ENCODE assay signal across 8 cellular contexts in genomic region chr6:152983637-152984386, GRCh38. TPM values are rescaled to one million over a fixed set of nuclear protein-coding genes. Genes with fewer than 3 reads are reported as not detected.
DNase-seq lines count a peak whose midpoint lies in the region; ATAC-seq and TF ChIP-seq lines count a peak whose summit lies in the region.

No MANE protein-coding gene starts in this region.

- peak overlapping the region; percentile 93 for H3K4me2 ChIP-seq in Loucy (ENCODE audit: low read depth, low read length, poor library complexity, severe bottlenecking)

- H3K27me3 Mint-ChIP-seq in T-helper 1 cell treated with Interleukin-12 subunit alpha and Interleukin-12 subunit beta and Interleukin-4 antibody, amounts not matched to agents 30 μg/mL and 1 μg/mL, for 36 hours (ENCODE audit: low read depth) = no peaks in the 10 kb centered on the region
- H3K27me3 Mint-ChIP-seq in progenitor cell of endocrine pancreas = no peaks in the 10 kb centered on the region

- peak; percentile 41 for ATAC-seq in left ventricle myocardium superior

- H3K4me3 ChIP-seq in Loucy (ENCODE audit: low read length, poor library complexity, severe bottlenecking) = peak overlapping the region; percentile 100
- H3K4me3 ChIP-seq in urinary bladder (ENCODE audit: low read depth, low read length) = peak overlapping the region; percentile 60

- H3K9ac ChIP-seq in ES-I3 (ENCODE audit: low read depth, low read length) = peak overlapping the region; percentile 99
- peak overlapping the region; percentile 100 for H3K9ac ChIP-seq in Loucy (ENCODE audit: low read depth, low read length, poor library complexity, severe bottlenecking)

- peak overlapping the region; percentile 66 for H3K27ac ChIP-seq in urinary bladder (ENCODE audit: low read depth)

- H3K27ac Mint-ChIP-seq in T-helper 1 cell treated with Interleukin-12 subunit alpha and Interleukin-12 subunit beta and Interleukin-4 antibody, amounts not matched to agents 30 μg/mL and 1 μg/mL, for 36 hours = peak overlapping the region; percentile 100
- peak overlapping the region; percentile 99 for H3K27ac Mint-ChIP-seq in progenitor cell of endocrine pancreas

- H3K36me3 Mint-ChIP-seq in T-helper 1 cell treated with Interleukin-12 subunit alpha and Interleukin-12 subunit beta and Interleukin-4 antibody, amounts not matched to agents 30 μg/mL and 1 μg/mL, for 36 hours (ENCODE audit: low read depth) = peaks cover 27% of the 10 kb centered on the region
- peaks cover 4% of the 10 kb centered on the region for H3K36me3 Mint-ChIP-seq in progenitor cell of endocrine pancreas (ENCODE audit: insufficient read depth)

- H3K79me2 ChIP-seq in Loucy (ENCODE audit: insufficient read depth, low read length) = peaks cover 79% of the 10 kb centered on the region

- H3K27me3 ChIP-seq in Loucy (ENCODE audit: insufficient read depth, low read length, poor library complexity, severe bottlenecking) = peaks cover 3% of the 10 kb centered on the region

- no peaks in the 10 kb centered on the region for H3F3A ChIP-seq in Loucy (ENCODE audit: low read depth)

- peak; percentile 45 for DNase-seq in H4 (ENCODE audit: low spot score)
- DNase-seq in amniotic stem cell (lab: John Stamatoyannopoulos, UW) = peak; percentile 83
- DNase-seq in left ventricle myocardium superior = peak; percentile 85
- peak; percentile 97 for DNase-seq in progenitor cell of endocrine pancreas (ENCODE audit: low spot score, unreplicated experiment)

- H3K9me2 ChIP-seq in Loucy (replicated peaks; ENCODE audit: low read depth, low read length) = no peaks in the 10 kb centered on the region

- no peaks in the 10 kb centered on the region; the same call in 1 of the 2 replicates for H3K36me3 ChIP-seq in ES-I3 (ENCODE audit: insufficient read depth, low read length)
- H3K36me3 ChIP-seq in Loucy (ENCODE audit: insufficient read depth, low read length) = peaks cover 3% of the 10 kb centered on the region; the same call in 1 of the 2 replicates
- H3K36me3 ChIP-seq in urinary bladder (ENCODE audit: insufficient read depth) = no peaks in the 10 kb centered on the region

- peak overlapping the region; percentile 77 for H2AFZ ChIP-seq in Loucy (ENCODE audit: low read length)

- H3K4me1 Mint-ChIP-seq in T-helper 1 cell treated with Interleukin-12 subunit alpha and Interleukin-12 subunit beta and Interleukin-4 antibody, amounts not matched to agents 30 μg/mL and 1 μg/mL, for 36 hours (ENCODE audit: low read depth) = peaks cover 32% of the 10 kb centered on the region
- peaks cover 28% of the 10 kb centered on the region for H3K4me1 Mint-ChIP-seq in progenitor cell of endocrine pancreas (ENCODE audit: low read depth)

- peaks cover 55% of the 10 kb centered on the region for H4K20me1 ChIP-seq in Loucy (ENCODE audit: insufficient read depth, low read length, poor library complexity, severe bottlenecking)

- TF ChIP-seq CTCF in Loucy (conservative IDR thresholded peaks at IDR 0.05; ENCODE audit: low read length) (no peak), progenitor cell of endocrine pancreas (IDR thresholded peaks at IDR 0.05; ENCODE audit: unreplicated experiment) (no peak)

- H3K4me1 ChIP-seq in ES-I3 (ENCODE audit: insufficient read depth, low read length) (peaks cover 9% of the 10 kb centered on the region), Loucy (ENCODE audit: insufficient read depth, low read length, poor library complexity, severe bottlenecking) (peaks cover 46% of the 10 kb centered on the region), urinary bladder (ENCODE audit: insufficient read depth) (no peaks in the 10 kb centered on the region)

- peak overlapping the region; percentile 99 for H3K4me3 Mint-ChIP-seq in T-helper 1 cell treated with Interleukin-12 subunit alpha and Interleukin-12 subunit beta and Interleukin-4 antibody, amounts not matched to agents 30 μg/mL and 1 μg/mL, for 36 hours
- H3K4me3 Mint-ChIP-seq in progenitor cell of endocrine pancreas (ENCODE audit: low read depth) = peak overlapping the region; percentile 100

- no peaks in the 10 kb centered on the region for H3K9me3 ChIP-seq in ES-I3 (ENCODE audit: control insufficient read depth, insufficient read depth, low read length)
- H3K9me3 ChIP-seq in Loucy (ENCODE audit: insufficient read depth, low read depth, low read length) = no peaks in the 10 kb centered on the region

- intact Hi-C loops in left ventricle myocardium superior (cut with micrococcal nuclease) = no loop called here

- under 1% methylated on average over 36 of the region's 36 CpGs for whole genome bisulfite sequencing in urinary bladder

- no peaks in the 10 kb centered on the region for H3K9me3 Mint-ChIP-seq in T-helper 1 cell treated with Interleukin-12 subunit alpha and Interleukin-12 subunit beta and Interleukin-4 antibody, amounts not matched to agents 30 μg/mL and 1 μg/mL, for 36 hours
- H3K9me3 Mint-ChIP-seq in progenitor cell of endocrine pancreas (ENCODE audit: low read depth) = no peaks in the 10 kb centered on the region

RNA-seq across cellular contexts. Expression of gene FBXO5, which starts 1.0 kb away (rescaled TPM):
- total RNA-seq in H4 (2014; rRNA removed; shearing (Covaris generic)) = 22.1 and 27.8 TPM in 2 replicates
- total RNA-seq in left ventricle myocardium superior (2.4 TPM), progenitor cell of endocrine pancreas (20.9 and 21.8 TPM in 2 replicates), urinary bladder (24.1 TPM)
- polyA plus RNA-seq in urinary bladder = 3.3 TPM

RNA-seq across cellular contexts. Expression of gene MTRF1L, which starts 18.7 kb away (rescaled TPM):
- total RNA-seq in H4 (2014; rRNA removed; shearing (Covaris generic)) = 7.9 and 11.3 TPM in 2 replicates
- total RNA-seq in left ventricle myocardium superior = 30.2 TPM
- total RNA-seq in progenitor cell of endocrine pancreas = 17.5 and 18.4 TPM in 2 replicates
- total RNA-seq in urinary bladder = 19.7 TPM
- polyA plus RNA-seq in urinary bladder = 13.0 TPM

Comparison
In these comparisons a context has a peak if more than half of its experiments do, and no peak if none do; other contexts are left out.
1. Peak in every context shown above with its lines: DNase-seq, ATAC-seq, H3K4me3 ChIP-seq and H3K27ac ChIP-seq.
2. DNase-seq: peak in every context shown above with its lines; median percentile 97 in progenitor cell of endocrine pancreas; 85 in left ventricle myocardium superior; 83 in amniotic stem cell; 45 in H4.